1 cellular context compared by ENCODE assay signal in the genomic region with DNA sequence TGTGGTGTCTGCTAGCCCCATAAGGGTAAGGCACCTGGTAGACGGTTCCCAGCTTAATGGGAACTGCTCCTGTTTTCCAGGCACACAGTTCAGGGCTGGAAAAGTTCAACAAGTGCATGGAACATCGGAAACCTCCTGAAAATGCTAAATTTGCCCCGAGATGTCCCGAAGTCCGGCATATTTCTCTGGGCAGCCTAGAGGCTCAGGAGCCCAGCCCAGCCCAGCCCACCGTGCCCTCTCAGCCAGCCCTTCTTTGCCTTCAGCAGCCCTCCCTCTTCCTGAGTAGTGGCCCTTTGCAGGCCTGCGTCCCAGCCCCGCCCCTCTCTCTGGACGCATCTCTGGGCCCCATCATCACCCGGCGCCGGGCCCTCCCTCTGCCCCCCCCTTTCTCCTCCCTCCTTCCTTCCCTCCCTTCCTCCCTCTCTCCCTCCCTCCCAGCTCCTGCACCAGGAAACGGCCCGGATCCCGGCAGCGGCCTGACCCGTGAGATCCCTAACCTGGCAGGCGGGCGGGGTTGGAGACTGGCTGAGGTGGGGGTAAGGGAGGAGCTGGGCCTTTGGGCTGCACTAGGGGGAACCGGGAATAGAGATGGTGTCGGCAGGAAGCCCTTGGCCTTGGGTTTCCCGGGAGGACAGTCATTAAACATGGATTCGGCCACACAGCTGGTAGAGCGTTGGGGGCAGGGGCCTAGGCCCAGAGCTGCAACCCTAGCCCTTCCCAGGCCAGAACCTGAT.
TF ChIP-seq lines count a peak whose summit lies in the region.

A gene with protein sequence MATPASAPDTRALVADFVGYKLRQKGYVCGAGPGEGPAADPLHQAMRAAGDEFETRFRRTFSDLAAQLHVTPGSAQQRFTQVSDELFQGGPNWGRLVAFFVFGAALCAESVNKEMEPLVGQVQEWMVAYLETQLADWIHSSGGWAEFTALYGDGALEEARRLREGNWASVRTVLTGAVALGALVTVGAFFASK (plus strand): TSS at position 422 of the 734 bp plus-strand sequence. CDS start 935 bp downstream, outside the sequence.

TF ChIP-seq in HepG2, 621 proteins besides CTCF, POLR2A, EP300 and RAD21 (continued from another document and continues in another):
- TF ChIP-seq LRRFIP1 (CRISPR knock-in tag; conservative IDR thresholded peaks at IDR 0.05), result peak; percentile 75; the same call in 1 of the 2 replicates
- peak; percentile 94 for TF ChIP-seq SMYD3 (CRISPR knock-in tag; IDR thresholded peaks at IDR 0.05)
- TF ChIP-seq RFXANK (CRISPR knock-in tag; IDR thresholded peaks at IDR 0.05), result no peak; the same call in none of the 2 replicates
- peak; percentile 94 to 99; a peak in 3 of 4 replicates for TF ChIP-seq HMGXB4 (CRISPR knock-in tag; IDR thresholded peaks at IDR 0.05; ENCODE audit: borderline replicate concordance in 1 of 2, low read depth in 1 of 2)
- no peak for TF ChIP-seq ZNF296 (CRISPR knock-in tag; conservative IDR thresholded peaks at IDR 0.05)
- peak; percentile 92 for TF ChIP-seq KDM3A (CRISPR knock-in tag; IDR thresholded peaks at IDR 0.05; ENCODE audit: low read depth)
- TF ChIP-seq KAT7 (CRISPR knock-in tag; IDR thresholded peaks at IDR 0.05; ENCODE audit: borderline replicate concordance), result peak; percentile 92
- TF ChIP-seq ZNF557 (CRISPR knock-in tag; IDR thresholded peaks at IDR 0.05), result peak; percentile 24; the same call in 1 of the 2 replicates
- peak; percentile 93; the same call in 1 of the 2 replicates for TF ChIP-seq ZNF550 (CRISPR knock-in tag; IDR thresholded peaks at IDR 0.05; ENCODE audit: borderline replicate concordance)
- peak; percentile 69 for TF ChIP-seq ETV5 (CRISPR knock-in tag; IDR thresholded peaks at IDR 0.05; ENCODE audit: borderline replicate concordance)
- TF ChIP-seq CSRNP1 (CRISPR knock-in tag; IDR thresholded peaks at IDR 0.05), result peak; percentile 86
- TF ChIP-seq ELF4 (CRISPR knock-in tag; IDR thresholded peaks at IDR 0.05; ENCODE audit: borderline replicate concordance), result peak; percentile 94
- TF ChIP-seq HOXA9 (CRISPR knock-in tag; IDR thresholded peaks at IDR 0.05; ENCODE audit: borderline replicate concordance), result no peak
- 0 out of 2 replicates have a peak, but pooled peaks have one; percentile 19 for TF ChIP-seq RERE (CRISPR knock-in tag; IDR thresholded peaks at IDR 0.05; ENCODE audit: low read depth)
- TF ChIP-seq ADNP (CRISPR knock-in tag; IDR thresholded peaks at IDR 0.05), result no peak
- peak; percentile 52; the same call in 1 of the 2 replicates for TF ChIP-seq ZNF143 (CRISPR knock-in tag; IDR thresholded peaks at IDR 0.05)
- TF ChIP-seq ZBTB3 (CRISPR knock-in tag; IDR thresholded peaks at IDR 0.05; ENCODE audit: borderline replicate concordance, low read depth), result peak; percentile 73
- TF ChIP-seq PLSCR1 (CRISPR knock-in tag; IDR thresholded peaks at IDR 0.05; ENCODE audit: borderline replicate concordance), result no peak
- TF ChIP-seq IRF9 (CRISPR knock-in tag; IDR thresholded peaks at IDR 0.05; ENCODE audit: borderline replicate concordance), result peak; percentile 87; the same call in 1 of the 2 replicates
- peak; percentile 99 for TF ChIP-seq PHF5A (CRISPR knock-in tag; IDR thresholded peaks at IDR 0.05; ENCODE audit: low read depth, unreplicated experiment)
- peak; percentile 96; the same call in 1 of the 2 replicates for TF ChIP-seq SIN3A (IDR thresholded peaks at IDR 0.05; ENCODE audit: borderline replicate concordance, low read depth, low read length)
- TF ChIP-seq MBD4 (IDR thresholded peaks at IDR 0.05; ENCODE audit: borderline replicate concordance, low read length), result no peak
- TF ChIP-seq ZSCAN25 (CRISPR knock-in tag; IDR thresholded peaks at IDR 0.05), result peak; percentile 94
- TF ChIP-seq ZBTB7B (CRISPR knock-in tag; IDR thresholded peaks at IDR 0.05), result peak; percentile 89
- peak; percentile 91 for TF ChIP-seq ZNF280D (CRISPR knock-in tag; IDR thresholded peaks at IDR 0.05)
- TF ChIP-seq POLR2G (IDR thresholded peaks at IDR 0.05; ENCODE audit: low read depth, low read length), result peak; percentile 100
- no peak for TF ChIP-seq HNRNPUL1 (IDR thresholded peaks at IDR 0.05; ENCODE audit: low read depth, low read length)
- TF ChIP-seq, protein P1, sequence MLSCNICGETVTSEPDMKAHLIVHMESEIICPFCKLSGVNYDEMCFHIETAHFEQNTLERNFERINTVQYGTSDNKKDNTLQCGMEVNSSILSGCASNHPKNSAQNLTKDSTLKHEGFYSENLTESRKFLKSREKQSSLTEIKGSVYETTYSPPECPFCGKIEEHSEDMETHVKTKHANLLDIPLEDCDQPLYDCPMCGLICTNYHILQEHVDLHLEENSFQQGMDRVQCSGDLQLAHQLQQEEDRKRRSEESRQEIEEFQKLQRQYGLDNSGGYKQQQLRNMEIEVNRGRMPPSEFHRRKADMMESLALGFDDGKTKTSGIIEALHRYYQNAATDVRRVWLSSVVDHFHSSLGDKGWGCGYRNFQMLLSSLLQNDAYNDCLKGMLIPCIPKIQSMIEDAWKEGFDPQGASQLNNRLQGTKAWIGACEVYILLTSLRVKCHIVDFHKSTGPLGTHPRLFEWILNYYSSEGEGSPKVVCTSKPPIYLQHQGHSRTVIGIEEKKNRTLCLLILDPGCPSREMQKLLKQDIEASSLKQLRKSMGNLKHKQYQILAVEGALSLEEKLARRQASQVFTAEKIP (CRISPR knock-in tag; IDR thresholded peaks at IDR 0.05; ENCODE audit: borderline replicate concordance), result no peak
- TF ChIP-seq HBP1 (CRISPR knock-in tag; IDR thresholded peaks at IDR 0.05; ENCODE audit: low read depth), result peak; percentile 92
- TF ChIP-seq FOSL2 (CRISPR knock-in tag; IDR thresholded peaks at IDR 0.05), result peak; percentile 68
